ENCODE assay signal across 20 cellular contexts in the genomic region with DNA sequence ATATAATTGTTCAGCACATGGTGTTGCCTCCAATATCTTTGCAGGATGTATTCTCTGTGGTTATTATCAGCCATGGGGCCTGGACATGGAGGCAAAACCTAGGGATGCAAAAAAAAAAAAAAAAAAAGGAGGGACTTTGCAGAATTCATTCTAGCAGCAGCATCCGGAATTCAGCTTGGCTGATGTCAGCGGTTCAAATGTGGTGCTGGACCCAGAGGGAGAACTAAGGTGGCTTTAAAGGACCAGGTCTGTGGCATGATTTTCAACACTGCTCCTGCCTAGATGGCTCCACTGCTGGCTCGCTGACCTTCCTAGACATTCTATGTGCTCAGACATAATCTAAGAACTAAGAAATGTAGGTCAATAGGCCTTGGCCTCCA.
A peak's percentile ranks its signal among the peaks of the same experiment; 100 is the strongest.
DNase-seq lines count a peak whose midpoint lies in the region; ATAC-seq, FAIRE-seq and TF ChIP-seq lines count a peak whose summit lies in the region.
"Had no signal": no experiment of that assay in that cellular context is flagged by ENCODE, and none has a peak within 500 bp of the region (broad histone marks: within the 10 kb centered on the region; RNA-seq: fewer than 3 reads in every experiment).

No MANE protein-coding gene starts in this region.

- no peak overlapping the region for H2AFZ ChIP-seq in neural progenitor cell (replicated peaks)

- intact Hi-C loops in CD8-positive, alpha-beta T cell (cut with DNase I, micrococcal nuclease): no loop called here

- H3K9ac ChIP-seq in neural progenitor cell: no peak overlapping the region

- peaks cover 47% of the 10 kb centered on the region for H3F3A ChIP-seq in neural progenitor cell (ENCODE audit: low read depth)

- H3K9me3 Mint-ChIP-seq in neural progenitor cell: peaks cover 6% of the 10 kb centered on the region
- H3K9me3 Mint-ChIP-seq in CD8-positive, alpha-beta T cell: no peaks in the 10 kb centered on the region
- H3K9me3 Mint-ChIP-seq: CD4-positive, alpha-beta T cell; HFFc6 had no signal

- POLR2A ChIA-PET in CD8-positive, alpha-beta T cell (lab: Charles Lee): no interaction called here

- H4K20me1 ChIP-seq in neural progenitor cell (ENCODE audit: low read depth): no peaks in the 10 kb centered on the region

- H3K4me1 ChIP-seq in neural progenitor cell: peaks cover 77% of the 10 kb centered on the region
- no peaks in the 10 kb centered on the region for H3K4me1 ChIP-seq in CD8-positive, alpha-beta T cell (ENCODE audit: insufficient read depth, low read length)

- H3K9me3 ChIP-seq in WERI-Rb-1 (ENCODE audit: severe bottlenecking) (no peaks in the 10 kb centered on the region), neural progenitor cell (ENCODE audit: low read depth) (peaks cover 6% of the 10 kb centered on the region)
- H3K9me3 ChIP-seq in CD8-positive, alpha-beta T cell (ENCODE audit: low read length): no peaks in the 10 kb centered on the region

- no peak for ATAC-seq in CD8-positive, alpha-beta T cell
- ATAC-seq: HepG2 had no signal

- H3K27me3 ChIP-seq in WERI-Rb-1 (ENCODE audit: insufficient read depth, low read depth, severe bottlenecking) (no peaks in the 10 kb centered on the region), neural progenitor cell (peaks cover 20% of the 10 kb centered on the region)
- no peaks in the 10 kb centered on the region for H3K27me3 ChIP-seq in CD8-positive, alpha-beta T cell (ENCODE audit: insufficient read depth, low read length)

- TF ChIP-seq CTCF in WERI-Rb-1 (IDR thresholded peaks at IDR 0.05; ENCODE audit: low read depth, low read length) (no peak), neural progenitor cell (IDR thresholded peaks at IDR 0.05) (no peak)
- no peak for TF ChIP-seq CTCF in CD8-positive, alpha-beta T cell (IDR thresholded peaks at IDR 0.05)

- no peak overlapping the region; the same call in 1 of the 2 replicates for H3K4me3 ChIP-seq in WERI-Rb-1 (ENCODE audit: low read depth, low read length)
- no peak overlapping the region for H3K4me3 ChIP-seq in neural progenitor cell
- no peak overlapping the region for H3K4me3 ChIP-seq in CD8-positive, alpha-beta T cell (ENCODE audit: low read depth, low read length)

- H3K4me2 ChIP-seq in neural progenitor cell: peak overlapping the region; percentile 72

- FAIRE-seq in GM12892 (lab: Jason Lieb, UNC): no peak
- FAIRE-seq: A204.1, G401.6, GM12891, GM19239, HepG2 had no signal

- DNase-seq in NCI-H2227 (lab: John Stamatoyannopoulos, UW; ENCODE audit: unreplicated experiment) (peak; percentile 6), NCI-H2227 treated with DMSO at 0.1 percent for 48 hours (lab: John Stamatoyannopoulos, UW) (no peak), NCI-H69 (lab: John Stamatoyannopoulos, UW) (peak; percentile 70), WERI-Rb-1 (peak; percentile 43), neural progenitor cell (ENCODE audit: low spot score) (peak; percentile 40), GM12892 (ENCODE audit: insufficient read length) (no peak), NCI-H2107 (lab: John Stamatoyannopoulos, UW) (no peak)
- no peak for DNase-seq in CD8-positive, alpha-beta T cell
- DNase-seq: C1 segment of cervical spinal cord; CD4-positive, alpha-beta T cell; DMS79 treated with DMSO at 0.1 percent for 48 hours; EL; HCEC 1CT; HFFc6 had no signal

- no peaks in the 10 kb centered on the region for H3K36me3 Mint-ChIP-seq in neural progenitor cell
- no peaks in the 10 kb centered on the region for H3K36me3 Mint-ChIP-seq in CD8-positive, alpha-beta T cell

- peaks cover 23% of the 10 kb centered on the region for H3K27me3 Mint-ChIP-seq in neural progenitor cell (ENCODE audit: insufficient read depth, low read depth)
- peaks cover 2% of the 10 kb centered on the region for H3K27me3 Mint-ChIP-seq in CD8-positive, alpha-beta T cell (ENCODE audit: low read depth)

- no peak overlapping the region for H3K4me3 Mint-ChIP-seq in neural progenitor cell
- no peak overlapping the region for H3K4me3 Mint-ChIP-seq in CD8-positive, alpha-beta T cell
- H3K4me3 Mint-ChIP-seq: B cell; CD4-positive, alpha-beta T cell; HFFc6 had no signal

- H3K27ac ChIP-seq in WERI-Rb-1 (peak overlapping the region; percentile 79), neural progenitor cell (peak overlapping the region; percentile 91)
- H3K27ac ChIP-seq in CD8-positive, alpha-beta T cell (ENCODE audit: low read depth, low read length): no peak overlapping the region

- no peaks in the 10 kb centered on the region for H3K36me3 ChIP-seq in WERI-Rb-1
- peaks cover 11% of the 10 kb centered on the region for H3K36me3 ChIP-seq in neural progenitor cell
- H3K36me3 ChIP-seq in CD8-positive, alpha-beta T cell (ENCODE audit: insufficient read depth, low read length): no peaks in the 10 kb centered on the region

- CTCF ChIA-PET in CD8-positive, alpha-beta T cell (lab: Charles Lee): no interaction called here

- no peak for TF ChIP-seq POLR2A in GM12892 (IDR thresholded peaks at IDR 0.05; ENCODE audit: low read depth, low read length)

- H3K27ac Mint-ChIP-seq in neural progenitor cell: no peak overlapping the region
- H3K27ac Mint-ChIP-seq in CD8-positive, alpha-beta T cell: no peak overlapping the region
- H3K27ac Mint-ChIP-seq: B cell; CD4-positive, alpha-beta T cell; HFFc6 had no signal

- H3K4me1 Mint-ChIP-seq in neural progenitor cell: peaks cover 58% of the 10 kb centered on the region
- no peaks in the 10 kb centered on the region for H3K4me1 Mint-ChIP-seq in CD8-positive, alpha-beta T cell (ENCODE audit: low read depth)
- H3K4me1 Mint-ChIP-seq: B cell had no signal

- H3K79me2 ChIP-seq in neural progenitor cell (ENCODE audit: low read depth): no peaks in the 10 kb centered on the region

Comparison
In these comparisons a context has a peak if more than half of its experiments do, and no peak if none do; other contexts are left out.
1. DNase-seq: peak in NCI-H2227 (single experiment), NCI-H69 (single experiment), WERI-Rb-1 (single experiment) and neural progenitor cell (single experiment); none in NCI-H2227 treated with DMSO at 0.1 percent for 48 hours (single experiment), GM12892 (single experiment), CD8-positive, alpha-beta T cell (0 of 7) and NCI-H2107 (single experiment).